In genomic region chr9:33137271-33137670, GRCh38 we compare ENCODE assay signal across 11 cellular contexts. TPM values are rescaled to one million over a fixed set of nuclear protein-coding genes. Genes with fewer than 3 reads are reported as not detected.
DNase-seq lines count a peak whose midpoint lies in the region; ATAC-seq and TF ChIP-seq lines count a peak whose summit lies in the region.
"Had no signal": no experiment of that assay in that cellular context is flagged by ENCODE, and none has a peak within 500 bp of the region (broad histone marks: within the 10 kb centered on the region; RNA-seq: fewer than 3 reads in every experiment).

No MANE protein-coding gene starts in this region.

- peaks cover 56% of the 10 kb centered on the region for H3K4me1 Mint-ChIP-seq in activated CD4-positive, alpha-beta T cell treated with anti-CD3 and anti-CD28 coated beads, Interleukin-2, amount 10 ng/mL, durations not matched to agents 24 days and 14 days
- peaks cover 73% of the 10 kb centered on the region for H3K4me1 Mint-ChIP-seq in HFFc6 (ENCODE audit: low read depth)
- peaks cover 82% of the 10 kb centered on the region for H3K4me1 Mint-ChIP-seq in dendritic cell treated with granulocyte-macrophage colony-stimulating factor and Interleukin-4, amounts not matched to agents 40 ng/mL and 50 ng/mL, for 4 days (ENCODE audit: low read depth)

- H3K27me3 Mint-ChIP-seq in activated CD4-positive, alpha-beta T cell treated with anti-CD3 and anti-CD28 coated beads, Interleukin-2, amount 10 ng/mL, durations not matched to agents 24 days and 14 days: no peaks in the 10 kb centered on the region
- peaks cover 1% of the 10 kb centered on the region for H3K27me3 Mint-ChIP-seq in HFFc6 (ENCODE audit: insufficient read depth)
- H3K27me3 Mint-ChIP-seq in dendritic cell treated with granulocyte-macrophage colony-stimulating factor and Interleukin-4, amounts not matched to agents 40 ng/mL and 50 ng/mL, for 4 days: no peaks in the 10 kb centered on the region

- H3K9me3 Mint-ChIP-seq in activated CD4-positive, alpha-beta T cell treated with anti-CD3 and anti-CD28 coated beads, Interleukin-2, amount 10 ng/mL, durations not matched to agents 24 days and 14 days: no peaks in the 10 kb centered on the region
- H3K9me3 Mint-ChIP-seq in HFFc6: no peaks in the 10 kb centered on the region
- H3K9me3 Mint-ChIP-seq in dendritic cell treated with granulocyte-macrophage colony-stimulating factor and Interleukin-4, amounts not matched to agents 40 ng/mL and 50 ng/mL, for 4 days: no peaks in the 10 kb centered on the region

- peaks cover 27% of the 10 kb centered on the region for H3K36me3 Mint-ChIP-seq in activated CD4-positive, alpha-beta T cell treated with anti-CD3 and anti-CD28 coated beads, Interleukin-2, amount 10 ng/mL, durations not matched to agents 24 days and 14 days (ENCODE audit: low read depth)
- H3K36me3 Mint-ChIP-seq in HFFc6 (ENCODE audit: low read depth): peaks cover 14% of the 10 kb centered on the region
- H3K36me3 Mint-ChIP-seq in dendritic cell treated with granulocyte-macrophage colony-stimulating factor and Interleukin-4, amounts not matched to agents 40 ng/mL and 50 ng/mL, for 4 days (ENCODE audit: low read depth): peaks cover 87% of the 10 kb centered on the region

- no peak for ATAC-seq in GM18511 (IDR thresholded peaks at IDR 0.05; ENCODE audit: unreplicated experiment)

- peaks cover 45 to 50% of the 10 kb centered on the region in 2 experiments for H3K4me1 ChIP-seq in neutrophil (ENCODE audit: control insufficient read depth in 1 of 2, insufficient read depth in 1 of 2, low read depth in 1 of 2, low read length in 1 of 2)

- DNase-seq in activated CD4-positive, alpha-beta T cell treated with anti-CD3 and anti-CD28 coated beads, Interleukin-2, amount 10 ng/mL, durations not matched to agents 24 days and 14 days: no peak
- no peak for DNase-seq in activated CD4-positive, alpha-beta T cell treated with anti-CD3 and anti-CD28 coated beads, Interleukin-2, amount 50 U/mL, for 1 hour
- DNase-seq in HFFc6 (no peak), glomerular visceral epithelial cell (ENCODE audit: extremely low spot score) (no peak)
- DNase-seq in stimulated activated CD4-positive, alpha-beta T cell treated with anti-CD3 and anti-CD28 coated beads, Interleukin-12 subunit alpha, Interleukin-12 subunit beta, amount 100 ng/mL, for 4 hours: no peak
- DNase-seq: activated CD4-positive, CD25-positive, alpha-beta regulatory T cell; NCI-H69 had no signal

- peak overlapping the region; percentile 83 for H3K27ac ChIP-seq in neutrophil
- H3K27ac ChIP-seq: SJSA1 had no signal

- H3K27ac Mint-ChIP-seq in activated CD4-positive, alpha-beta T cell treated with anti-CD3 and anti-CD28 coated beads, Interleukin-2, amount 10 ng/mL, durations not matched to agents 24 days and 14 days: peak overlapping the region; percentile 5
- peak overlapping the region; percentile 3; the same call in 1 of the 2 replicates for H3K27ac Mint-ChIP-seq in HFFc6
- peak overlapping the region; percentile 78 for H3K27ac Mint-ChIP-seq in dendritic cell treated with granulocyte-macrophage colony-stimulating factor and Interleukin-4, amounts not matched to agents 40 ng/mL and 50 ng/mL, for 4 days

- intact Hi-C loops in activated CD4-positive, alpha-beta T cell treated with anti-CD3 and anti-CD28 coated beads, Interleukin-2, amount 10 ng/mL, durations not matched to agents 24 days and 14 days (cut with micrococcal nuclease): no loop called here
- intact Hi-C loops in dendritic cell treated with granulocyte-macrophage colony-stimulating factor and Interleukin-4, amounts not matched to agents 40 ng/mL and 50 ng/mL, for 4 days (cut with micrococcal nuclease): no loop called here

- TF ChIP-seq CTCF in HFFc6 (IDR thresholded peaks at IDR 0.05): no peak
- TF ChIP-seq CTCF in neutrophil (IDR thresholded peaks at IDR 0.05): no peak

- no peaks in the 10 kb centered on the region for H3K27me3 ChIP-seq in neutrophil
- H3K27me3 ChIP-seq: SJSA1 had no signal

- no peak overlapping the region for H3K4me3 ChIP-seq in neutrophil (ENCODE audit: low read depth in 1 of 2, low read length in 1 of 2)
- H3K4me3 ChIP-seq: SJSA1 had no signal

- H3K36me3 ChIP-seq in neutrophil: peaks cover 27% of the 10 kb centered on the region
- H3K36me3 ChIP-seq: SJSA1 had no signal

- no peaks in the 10 kb centered on the region for H3K9me3 ChIP-seq in neutrophil
- H3K9me3 ChIP-seq: SJSA1 had no signal

- H3K4me3 Mint-ChIP-seq in activated CD4-positive, alpha-beta T cell treated with anti-CD3 and anti-CD28 coated beads, Interleukin-2, amount 10 ng/mL, durations not matched to agents 24 days and 14 days: no peak overlapping the region
- no peak overlapping the region for H3K4me3 Mint-ChIP-seq in HFFc6
- H3K4me3 Mint-ChIP-seq in dendritic cell treated with granulocyte-macrophage colony-stimulating factor and Interleukin-4, amounts not matched to agents 40 ng/mL and 50 ng/mL, for 4 days: no peak overlapping the region

RNA-seq across cellular contexts. Expression of gene B4GALT1, which starts 29.9 kb away (rescaled TPM):
- 53.8 and 55.7 TPM in 2 replicates for total RNA-seq in activated CD4-positive, alpha-beta T cell treated with anti-CD3 and anti-CD28 coated beads, Interleukin-2, amount 10 ng/mL, durations not matched to agents 24 days and 14 days
- total RNA-seq in HFFc6 (2021; fragmentation: NEBNext Ultra II Directional; extraction: Animal tissue kit (Norgen Biotek cat#: 25700)): 100 to 1,000 TPM in 4 of 6 experiments, 10 to 100 TPM in 2; 87.2 to 116 (median 106) TPM

Comparison
In these comparisons a context has a peak if more than half of its experiments do, and no peak if none do; other contexts are left out.
1. H3K27ac Mint-ChIP-seq: peak in every context shown above with its lines; median percentile 78 in dendritic cell treated with granulocyte-macrophage colony-stimulating factor and Interleukin-4, amounts not matched to agents 40 ng/mL and 50 ng/mL, for 4 days; 5 in activated CD4-positive, alpha-beta T cell treated with anti-CD3 and anti-CD28 coated beads, Interleukin-2, amount 10 ng/mL, durations not matched to agents 24 days and 14 days; 3 in HFFc6.